19 cellular contexts compared by ENCODE assay signal in the genomic region with DNA sequence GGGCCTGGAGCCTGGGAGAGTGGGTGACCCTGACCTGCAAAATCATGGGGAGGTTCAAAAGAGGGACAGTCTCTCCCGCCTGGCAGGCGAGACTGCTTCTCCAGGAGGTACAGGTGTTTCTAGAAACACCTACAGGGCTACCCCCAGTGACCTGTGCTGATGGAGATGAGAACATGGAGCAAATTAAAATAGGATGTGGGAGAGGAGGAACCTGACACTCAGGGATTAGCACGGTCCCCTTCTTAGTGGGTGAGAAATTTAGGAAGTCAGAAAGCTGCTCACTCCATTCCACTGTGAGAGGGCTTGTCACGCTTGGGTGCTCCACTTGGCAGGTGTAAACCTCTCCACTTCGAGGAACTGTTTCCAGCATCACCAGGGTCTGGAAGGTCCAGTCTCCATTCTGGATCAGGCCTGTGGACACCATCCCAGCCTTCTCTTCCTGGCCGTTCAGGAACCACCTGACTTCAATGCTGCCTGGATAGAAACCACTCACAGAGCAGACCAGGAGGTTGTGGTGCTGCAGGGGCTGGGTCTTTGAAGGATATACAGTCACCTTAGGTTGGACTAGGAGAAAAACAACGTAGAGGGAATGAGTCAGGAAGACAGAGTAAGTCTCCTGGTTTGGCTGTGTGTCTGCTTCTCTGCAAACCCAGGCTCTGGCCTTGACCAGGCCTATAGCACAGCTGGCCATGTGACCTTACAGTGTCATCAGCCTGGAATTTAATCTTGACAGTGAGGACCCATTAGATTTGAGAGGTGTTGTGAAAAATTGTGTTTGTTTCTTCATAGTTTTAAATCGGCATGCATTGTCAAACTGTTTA. TPM values are rescaled to one million over a fixed set of nuclear protein-coding genes. Genes with fewer than 3 reads are reported as not detected.
DNase-seq lines count a peak whose midpoint lies in the region; ATAC-seq and TF ChIP-seq lines count a peak whose summit lies in the region.
"Had no signal": no experiment of that assay in that cellular context is flagged by ENCODE, and none has a peak within 500 bp of the region (broad histone marks: within the 10 kb centered on the region; RNA-seq: fewer than 3 reads in every experiment).

No MANE protein-coding gene starts in this region.

- H3K36me3 Mint-ChIP-seq in CD14-positive monocyte (peaks cover 64 to 85% of the 10 kb centered on the region in 2 donors), IgD-negative memory B cell (peaks cover 20% of the 10 kb centered on the region), nephron progenitor cell (ENCODE audit: low read depth) (peaks cover 26% of the 10 kb centered on the region), T-cell (peaks cover 7% of the 10 kb centered on the region)
- peaks cover 54% of the 10 kb centered on the region for H3K36me3 Mint-ChIP-seq in central memory CD8-positive, alpha-beta T cell (ENCODE audit: insufficient read depth)

- intact Hi-C loops in CD14-positive monocyte (cut with micrococcal nuclease): no loop called here

- no peak for TF ChIP-seq CTCF in CD14-positive monocyte (IDR thresholded peaks at IDR 0.05)
- no peak for TF ChIP-seq CTCF in nephron progenitor cell (IDR thresholded peaks at IDR 0.05)

- no peak for DNase-seq in CD14-positive monocyte (ENCODE audit: low spot score)
- no peak for DNase-seq in central memory CD8-positive, alpha-beta T cell (ENCODE audit: low spot score in 2 of 2)
- DNase-seq in nephron progenitor cell: no peak
- DNase-seq in NCI-H345 (lab: John Stamatoyannopoulos, UW): no peak
- no peak for DNase-seq in NCI-H146 (lab: John Stamatoyannopoulos, UW)
- no peak for DNase-seq in T-cell
- no peak for DNase-seq in cortex of kidney (lab: John Stamatoyannopoulos, UW)
- DNase-seq: ACHN, BE2C, EL, HCEC 1CT, NCI-H1436, NCI-H2227 treated with DMSO at 0.1 percent for 48 hours, NCI-H526 treated with DMSO at 0.1 percent for 48 hours, PC-9, SHP77 had no signal

- POLR2A ChIA-PET in T-cell (lab: Charles Lee): interaction anchor here in 1 of 2 donors (0.6 kb wide), 1 partner anchor 109 kb away, joined by 3 read pairs; no protein-coding TSS in a partner anchor

- H3K27me3 Mint-ChIP-seq in CD14-positive monocyte (ENCODE audit: low read depth in 3 of 3) (peaks cover 0 to 3% (median 0%) of the 10 kb centered on the region in 3 donors), IgD-negative memory B cell (no peaks in the 10 kb centered on the region), nephron progenitor cell (ENCODE audit: low read depth, poor library complexity) (peaks cover 20% of the 10 kb centered on the region), T-cell (peaks cover 0 to 5% of the 10 kb centered on the region in 2 donors)
- no peaks in the 10 kb centered on the region for H3K27me3 Mint-ChIP-seq in central memory CD8-positive, alpha-beta T cell

- ATAC-seq in central memory CD8-positive, alpha-beta T cell (replicated peaks; ENCODE audit: extremely low read depth, poor library complexity, severe bottlenecking): no peak
- ATAC-seq in T-cell (replicated peaks in 1 of 4): no peak
- ATAC-seq: SK-N-SH treated with all-trans-retinoic acid at 6 μM for 48 hours had no signal

- CTCF ChIA-PET in T-cell (lab: Charles Lee): no interaction called here

- H3K9me3 Mint-ChIP-seq in CD14-positive monocyte (peaks cover 0 to 7% (median 1%) of the 10 kb centered on the region in 7 donors), IgD-negative memory B cell (no peaks in the 10 kb centered on the region), nephron progenitor cell (no peaks in the 10 kb centered on the region), T-cell (no peaks in the 10 kb centered on the region)
- no peaks in the 10 kb centered on the region for H3K9me3 Mint-ChIP-seq in central memory CD8-positive, alpha-beta T cell

- H3K4me3 Mint-ChIP-seq in CD14-positive monocyte (peak overlapping the region in 1 of 2 donors; percentile 9), IgD-negative memory B cell (peak overlapping the region in 3 of 4 donors; percentile 43 to 80 (median 52)), nephron progenitor cell (peak overlapping the region; percentile 35), T-cell (no peak overlapping the region)
- H3K4me3 Mint-ChIP-seq in central memory CD8-positive, alpha-beta T cell: peak overlapping the region; percentile 10

- H3K4me1 Mint-ChIP-seq in CD14-positive monocyte (peaks cover 30% of the 10 kb centered on the region), IgD-negative memory B cell (peaks cover 28 to 40% (median 33%) of the 10 kb centered on the region in 3 donors), nephron progenitor cell (peaks cover 46% of the 10 kb centered on the region), T-cell (peaks cover 16 to 38% (median 18%) of the 10 kb centered on the region in 3 donors)
- peaks cover 52% of the 10 kb centered on the region for H3K4me1 Mint-ChIP-seq in central memory CD8-positive, alpha-beta T cell

- H3K27ac Mint-ChIP-seq in CD14-positive monocyte (peak overlapping the region in 5 of 7 donors; percentile 18 to 91 (median 76)), IgD-negative memory B cell (peak overlapping the region; percentile 76 to 90 (median 83)), nephron progenitor cell (no peak overlapping the region), T-cell (no peak overlapping the region)
- H3K27ac Mint-ChIP-seq in central memory CD8-positive, alpha-beta T cell (ENCODE audit: low read depth): peak overlapping the region; percentile 70

RNA-seq across cellular contexts. Expression of a gene that starts 8.2 kb away (rescaled TPM):
- polyA plus RNA-seq in CD14-positive monocyte: 1,000 to 10,000 TPM; 2,645 to 2,792 TPM
- 1,928 TPM for polyA plus RNA-seq in IgD-negative memory B cell
- total RNA-seq in T-cell: 10 to 100 TPM; 23.4 to 44.1 (median 30.3) TPM
- total RNA-seq: HT1080 had no signal

RNA-seq across cellular contexts. Expression of a gene that starts 51.4 kb away (rescaled TPM):
- 1,000 to 10,000 TPM in 1 of 2 donors, 100 to 1,000 TPM in 1; 394 to 1,407 TPM for polyA plus RNA-seq in CD14-positive monocyte
- 92.6 TPM for polyA plus RNA-seq in IgD-negative memory B cell
- 10 to 100 TPM in 1 of 5 donors, 1 to 10 TPM in 3, not detected in 1; 3.2 to 14.0 (median 8.0) TPM for total RNA-seq in T-cell
- total RNA-seq: HT1080 had no signal

RNA-seq across cellular contexts. Expression of a gene that starts 55.7 kb away (rescaled TPM):
- polyA plus RNA-seq in CD14-positive monocyte (100 to 1,000 TPM in 1 of 2 donors, 10 to 100 TPM in 1; 98.1 to 191 TPM), IgD-negative memory B cell (377 TPM)
- 10 to 100 TPM in 3 of 5 donors, 1 to 10 TPM in 2; 6.9 to 25.8 (median 10.8) TPM for total RNA-seq in T-cell
- total RNA-seq: HT1080, PC-9 had no signal

Comparison
In these comparisons a context has a peak if more than half of its experiments do, and no peak if none do; other contexts are left out.
1. H3K27ac Mint-ChIP-seq: peak in CD14-positive monocyte (5 of 7), IgD-negative memory B cell (3 of 3) and central memory CD8-positive, alpha-beta T cell (single experiment); none in nephron progenitor cell (single experiment) and T-cell (0 of 2).
2. H3K4me3 Mint-ChIP-seq: peak in IgD-negative memory B cell (3 of 4), central memory CD8-positive, alpha-beta T cell (single experiment) and nephron progenitor cell (single experiment); none in T-cell (0 of 3).